In the genomic region with DNA sequence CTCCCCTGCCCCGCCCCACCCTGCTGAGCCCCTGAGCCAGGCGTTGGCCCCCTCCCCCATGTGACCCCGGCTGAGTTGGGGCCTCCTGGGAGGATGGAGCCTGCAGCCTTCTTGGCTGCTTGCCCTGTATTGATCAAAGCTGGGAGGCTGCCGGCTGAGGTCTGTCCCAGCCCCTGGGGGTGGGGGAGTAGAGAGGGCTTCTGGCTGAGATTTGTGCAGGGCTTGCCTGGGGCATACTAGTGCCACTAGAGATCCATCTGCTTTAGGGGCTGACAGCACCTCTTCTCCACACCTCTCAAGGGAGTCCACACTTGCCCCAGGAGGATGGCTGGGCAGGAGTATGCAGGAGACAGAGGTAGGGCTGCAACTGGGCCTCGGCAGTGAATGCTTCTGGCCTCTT, we compare ENCODE assay signal across 10 cellular contexts. TPM values are rescaled to one million over a fixed set of nuclear protein-coding genes. Genes with fewer than 3 reads are reported as not detected.
A peak's percentile ranks its signal among the peaks of the same experiment; 100 is the strongest.
DNase-seq lines count a peak whose midpoint lies in the region; ATAC-seq, FAIRE-seq and TF ChIP-seq lines count a peak whose summit lies in the region.
"Had no signal": no experiment of that assay in that cellular context is flagged by ENCODE, and none has a peak within 500 bp of the region (broad histone marks: within the 10 kb centered on the region; RNA-seq: fewer than 3 reads in every experiment).

No MANE protein-coding gene starts in this region.

- H3K4me1 Mint-ChIP-seq in CD4-positive, CD25-positive, alpha-beta regulatory T cell: peaks cover 4 to 49% (median 21%) of the 10 kb centered on the region in 4 donors
- H3K4me1 Mint-ChIP-seq in GM23338: peaks cover 60% of the 10 kb centered on the region

- TF ChIP-seq CTCF in GM23338 (conservative IDR thresholded peaks at IDR 0.05; ENCODE audit: low read depth in 2 of 2) (no peak), kidney (IDR thresholded peaks at IDR 0.05; ENCODE audit: borderline replicate concordance, extremely low read depth, insufficient read depth) (no peak)

- peaks cover 0 to 2% (median 0%) of the 10 kb centered on the region in 7 donors for H3K9me3 Mint-ChIP-seq in CD4-positive, CD25-positive, alpha-beta regulatory T cell
- no peaks in the 10 kb centered on the region for H3K9me3 Mint-ChIP-seq in GM23338

- intact Hi-C loops in kidney (cut with DNase I): no loop called here

- H4K20me1 ChIP-seq in GM23338 (replicated peaks; ENCODE audit: insufficient read depth): no peaks in the 10 kb centered on the region

- H3K36me3 Mint-ChIP-seq in CD4-positive, CD25-positive, alpha-beta regulatory T cell: no peaks in the 10 kb centered on the region
- H3K36me3 Mint-ChIP-seq in GM23338 (ENCODE audit: low read depth): no peaks in the 10 kb centered on the region

- H2AFZ ChIP-seq in GM23338: 0 out of 2 replicates have a peak overlapping the region, but pooled peaks have one; percentile 32

- no peak overlapping the region for H3K9ac ChIP-seq in kidney (ENCODE audit: low read length in 2 of 2)

- no peak for DNase-seq in CD4-positive, CD25-positive, alpha-beta regulatory T cell
- DNase-seq in GM23338 (ENCODE audit: low spot score): no peak
- DNase-seq in NCI-H82 treated with DMSO at 0.1 percent for 48 hours (lab: John Stamatoyannopoulos, UW; ENCODE audit: unreplicated experiment): peak; percentile 83
- DNase-seq in kidney: peak; percentile 62
- no peak for DNase-seq in NCI-H2081 (lab: John Stamatoyannopoulos, UW)
- DNase-seq in NK-92 treated with Interleukin-12 subunit alpha and Interleukin-12 subunit beta, amount 100 ng/mL, for 24 hours (lab: John Stamatoyannopoulos, UW): no peak
- no peak for DNase-seq in effector CD4-positive, alpha-beta T cell
- DNase-seq: Caco-2, IMR-90 had no signal

- peak overlapping the region; percentile 5 to 84 (median 70) for H3K4me3 Mint-ChIP-seq in CD4-positive, CD25-positive, alpha-beta regulatory T cell
- H3K4me3 Mint-ChIP-seq in GM23338: no peak overlapping the region

- peaks cover 5% of the 10 kb centered on the region; the same call in 1 of the 2 replicates for H3K9me2 ChIP-seq in GM23338 (ENCODE audit: insufficient read depth)

- no peak for FAIRE-seq in kidney (lab: Jason Lieb, UNC)

- ATAC-seq in CD4-positive, CD25-positive, alpha-beta regulatory T cell (ENCODE audit: low read depth in 2 of 2): no peak
- ATAC-seq in GM23338 (peak; percentile 30), HG02642 (IDR thresholded peaks at IDR 0.05; ENCODE audit: poor library complexity, unreplicated experiment) (no peak)

- peaks cover 31% of the 10 kb centered on the region for H3K4me1 ChIP-seq in CD4-positive, CD25-positive, alpha-beta regulatory T cell (ENCODE audit: control insufficient read depth, insufficient read depth, low read length, poor library complexity, severe bottlenecking)
- H3K4me1 ChIP-seq in GM23338 (ENCODE audit: insufficient read depth) (peaks cover 44% of the 10 kb centered on the region), kidney (ENCODE audit: control insufficient read depth in 1 of 2, insufficient read depth in 1 of 2, low read depth in 1 of 2, low read length in 2 of 2) (peaks cover 9 to 13% of the 10 kb centered on the region in 2 donors)
- H3K4me1 ChIP-seq: Caco-2 had no signal

- H3K27ac ChIP-seq in CD4-positive, CD25-positive, alpha-beta regulatory T cell (ENCODE audit: insufficient read depth, low read length, poor library complexity, severe bottlenecking): peak overlapping the region; percentile 42
- H3K27ac ChIP-seq in GM23338 (ENCODE audit: low read depth): no peak overlapping the region
- H3K27ac ChIP-seq in kidney (ENCODE audit: low read depth in 2 of 2, low read length in 2 of 2): no peak overlapping the region

- H3F3A ChIP-seq in GM23338 (replicated peaks; ENCODE audit: low read depth): peaks cover 4% of the 10 kb centered on the region; the same call in 1 of the 2 replicates

- H3K27me3 ChIP-seq in CD4-positive, CD25-positive, alpha-beta regulatory T cell (ENCODE audit: control insufficient read depth, insufficient read depth, low read length): no peaks in the 10 kb centered on the region
- no peaks in the 10 kb centered on the region for H3K27me3 ChIP-seq in GM23338 (ENCODE audit: insufficient read depth)

- peak overlapping the region; percentile 81 to 89 (median 87) for H3K27ac Mint-ChIP-seq in CD4-positive, CD25-positive, alpha-beta regulatory T cell
- no peak overlapping the region for H3K27ac Mint-ChIP-seq in GM23338

- no peak overlapping the region for H3K4me3 ChIP-seq in CD4-positive, CD25-positive, alpha-beta regulatory T cell (ENCODE audit: low read depth, low read length)
- H3K4me3 ChIP-seq in GM23338: no peak overlapping the region
- H3K4me3 ChIP-seq in kidney (ENCODE audit: low read length in 2 of 2): no peak overlapping the region

- H3K4me2 ChIP-seq in GM23338: 0 out of 2 replicates have a peak overlapping the region, but pooled peaks have one; percentile 20

- H3K9me3 ChIP-seq in CD4-positive, CD25-positive, alpha-beta regulatory T cell (ENCODE audit: control insufficient read depth in 2 of 2, low read length in 2 of 2): no peaks in the 10 kb centered on the region
- no peaks in the 10 kb centered on the region for H3K9me3 ChIP-seq in kidney (ENCODE audit: control insufficient read depth in 1 of 2, low read length in 2 of 2)
- H3K9me3 ChIP-seq: Caco-2 had no signal

- no peaks in the 10 kb centered on the region for H3K36me3 ChIP-seq in CD4-positive, CD25-positive, alpha-beta regulatory T cell (ENCODE audit: control insufficient read depth, insufficient read depth, low read length)
- H3K36me3 ChIP-seq in GM23338 (ENCODE audit: insufficient read depth): no peaks in the 10 kb centered on the region
- H3K36me3 ChIP-seq in kidney (ENCODE audit: control insufficient read depth in 1 of 2, insufficient read depth in 2 of 2, low read length in 2 of 2): no peaks in the 10 kb centered on the region

- no peaks in the 10 kb centered on the region for H3K79me2 ChIP-seq in GM23338 (replicated peaks; ENCODE audit: insufficient read depth)

- H3K27me3 Mint-ChIP-seq in CD4-positive, CD25-positive, alpha-beta regulatory T cell: peaks cover 4% of the 10 kb centered on the region
- H3K27me3 Mint-ChIP-seq in GM23338 (ENCODE audit: insufficient read depth, low read depth, poor library complexity): peaks cover 23% of the 10 kb centered on the region

TF ChIP-seq in GM23338, 12 proteins besides CTCF, POLR2A, EP300 and RAD21:
- TF ChIP-seq NANOG (IDR thresholded peaks at IDR 0.05; ENCODE audit: borderline replicate concordance) (no peak), CREB1 (CRISPR knock-in tag; IDR thresholded peaks at IDR 0.05; ENCODE audit: low read depth) (no peak), POLR2AphosphoS5 (IDR thresholded peaks at IDR 0.05; ENCODE audit: low read depth) (no peak), ZNF114 (CRISPR knock-in tag; IDR thresholded peaks at IDR 0.05) (no peak)
- TF ChIP-seq, protein P1, sequence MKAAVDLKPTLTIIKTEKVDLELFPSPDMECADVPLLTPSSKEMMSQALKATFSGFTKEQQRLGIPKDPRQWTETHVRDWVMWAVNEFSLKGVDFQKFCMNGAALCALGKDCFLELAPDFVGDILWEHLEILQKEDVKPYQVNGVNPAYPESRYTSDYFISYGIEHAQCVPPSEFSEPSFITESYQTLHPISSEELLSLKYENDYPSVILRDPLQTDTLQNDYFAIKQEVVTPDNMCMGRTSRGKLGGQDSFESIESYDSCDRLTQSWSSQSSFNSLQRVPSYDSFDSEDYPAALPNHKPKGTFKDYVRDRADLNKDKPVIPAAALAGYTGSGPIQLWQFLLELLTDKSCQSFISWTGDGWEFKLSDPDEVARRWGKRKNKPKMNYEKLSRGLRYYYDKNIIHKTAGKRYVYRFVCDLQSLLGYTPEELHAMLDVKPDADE (IDR thresholded peaks at IDR 0.05): no peak

RNA-seq across cellular contexts. Expression of a gene that starts 53.5 kb away (rescaled TPM):
- 30.6 TPM for total RNA-seq in CD4-positive, CD25-positive, alpha-beta regulatory T cell
- 1 to 10 TPM; 5.4 to 7.4 (median 6.9) TPM for polyA plus RNA-seq in CD4-positive, CD25-positive, alpha-beta regulatory T cell
- 47.4 and 59.5 TPM in 2 replicates for total RNA-seq in GM23338 (2014; rRNA removed; shearing (Covaris generic))
- polyA plus RNA-seq in GM23338 (2016; fragmentation: Nextera tagmentation; extraction: Ambion mirVana) (68.6 and 82.3 TPM in 2 replicates), kidney (ENCODE audit: insufficient read depth, low read depth, low replicate concordance) (33.3 TPM)
- 49.6 TPM for total RNA-seq in kidney

Comparison
In these comparisons a context has a peak if more than half of its experiments do, and no peak if none do; other contexts are left out.
1. DNase-seq: peak in NCI-H82 treated with DMSO at 0.1 percent for 48 hours (single experiment) and kidney (single experiment); none in CD4-positive, CD25-positive, alpha-beta regulatory T cell (0 of 3), GM23338 (single experiment), NCI-H2081 (0 of 2), NK-92 treated with Interleukin-12 subunit alpha and Interleukin-12 subunit beta, amount 100 ng/mL, for 24 hours (single experiment) and effector CD4-positive, alpha-beta T cell (single experiment).